In the genomic region with DNA sequence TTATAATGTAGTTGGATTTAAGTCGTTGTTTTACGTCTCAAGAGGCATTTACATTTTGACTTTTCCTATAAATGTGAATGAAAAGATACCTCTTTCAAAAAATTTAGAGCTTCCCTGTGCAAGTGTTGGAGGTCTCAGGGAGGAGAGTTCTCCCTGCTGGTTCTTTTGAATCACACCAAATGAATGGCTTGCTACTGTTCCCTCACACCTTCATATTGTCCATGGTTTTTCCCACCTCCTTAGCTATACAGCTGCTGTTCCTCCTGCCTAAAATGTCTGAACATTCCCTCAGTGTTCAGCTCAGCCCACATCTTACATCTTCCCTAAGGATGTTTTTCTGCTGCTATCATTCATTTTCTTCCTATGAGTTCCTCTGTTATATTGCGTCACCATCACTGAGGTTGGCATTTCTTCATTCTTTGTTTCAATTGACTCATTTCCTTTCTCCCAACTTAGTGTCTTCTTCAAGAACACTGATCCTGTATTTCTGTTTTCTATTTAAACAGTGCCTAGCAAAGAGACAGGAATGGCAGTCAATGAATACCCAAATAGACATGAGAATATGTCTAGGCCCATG, we compare ENCODE assay signal across 1 cellular context.
TF ChIP-seq lines count a peak whose summit lies in the region.

No MANE protein-coding gene starts in this region.

TF ChIP-seq in HEK293T, 16 proteins besides CTCF, POLR2A, EP300 and RAD21 (continued from another document):
- TF ChIP-seq, protein P1, sequence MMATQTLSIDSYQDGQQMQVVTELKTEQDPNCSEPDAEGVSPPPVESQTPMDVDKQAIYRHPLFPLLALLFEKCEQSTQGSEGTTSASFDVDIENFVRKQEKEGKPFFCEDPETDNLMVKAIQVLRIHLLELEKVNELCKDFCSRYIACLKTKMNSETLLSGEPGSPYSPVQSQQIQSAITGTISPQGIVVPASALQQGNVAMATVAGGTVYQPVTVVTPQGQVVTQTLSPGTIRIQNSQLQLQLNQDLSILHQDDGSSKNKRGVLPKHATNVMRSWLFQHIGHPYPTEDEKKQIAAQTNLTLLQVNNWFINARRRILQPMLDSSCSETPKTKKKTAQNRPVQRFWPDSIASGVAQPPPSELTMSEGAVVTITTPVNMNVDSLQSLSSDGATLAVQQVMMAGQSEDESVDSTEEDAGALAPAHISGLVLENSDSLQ (IDR thresholded peaks at IDR 0.05) = no peak
- no peak for TF ChIP-seq LEF1 (IDR thresholded peaks at IDR 0.05; ENCODE audit: borderline replicate concordance)
- TF ChIP-seq FOXK2 (IDR thresholded peaks at IDR 0.05) = no peak
- TF ChIP-seq FOXA1 (IDR thresholded peaks at IDR 0.05) = no peak
- TF ChIP-seq BHLHE40 (IDR thresholded peaks at IDR 0.05; ENCODE audit: borderline replicate concordance) = no peak
- no peak for TF ChIP-seq SUZ12 (IDR thresholded peaks at IDR 0.05)
- TF ChIP-seq ZNF384 (IDR thresholded peaks at IDR 0.05) = no peak
